8 cellular contexts compared by ENCODE assay signal in the genomic region with DNA sequence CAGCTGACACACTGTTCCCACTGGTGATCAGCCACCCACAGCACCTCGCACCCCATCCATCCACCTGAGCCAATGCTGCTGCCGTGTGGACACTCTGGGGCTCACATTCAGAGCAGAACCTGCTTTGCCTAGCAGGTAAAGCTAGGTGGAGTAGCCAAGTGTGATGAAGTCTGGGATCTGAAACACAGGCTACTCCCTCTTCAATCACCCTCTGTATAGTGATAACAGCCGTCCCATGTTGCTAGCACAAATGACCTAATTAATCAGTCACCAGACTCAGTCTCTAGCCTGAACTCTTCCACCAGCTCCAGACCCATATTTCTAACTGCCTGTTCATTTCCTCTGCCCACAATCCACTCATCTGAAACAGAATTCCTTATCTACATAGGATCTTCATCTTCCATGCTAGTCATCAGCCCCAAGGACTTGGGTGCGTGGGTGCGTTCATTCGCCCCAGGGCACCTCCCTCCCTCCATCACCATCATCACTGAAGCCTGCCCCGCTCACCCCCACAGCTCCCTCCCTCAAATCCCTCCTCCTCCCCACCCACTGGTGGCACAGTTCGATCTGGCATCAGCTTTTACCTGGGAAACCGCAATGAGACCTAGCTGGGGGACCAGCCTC. TPM values are rescaled to one million over a fixed set of nuclear protein-coding genes. Genes with fewer than 3 reads are reported as not detected.
DNase-seq lines count a peak whose midpoint lies in the region; ATAC-seq, FAIRE-seq and TF ChIP-seq lines count a peak whose summit lies in the region.

No MANE protein-coding gene starts in this region.

- no peaks in the 10 kb centered on the region for H3K9me3 Mint-ChIP-seq in CD8-positive, alpha-beta memory T cell
- no peaks in the 10 kb centered on the region for H3K9me3 Mint-ChIP-seq in astrocyte (ENCODE audit: unreplicated experiment)

- peak; percentile 22 to 29 for ATAC-seq in lower lobe of right lung

- in situ Hi-C loops in HAP-1 (cut with MboI; ENCODE audit: low sequenced_read_pairs) = no loop called here

- H3K4me2 ChIP-seq in astrocyte (ENCODE audit: low read length) = no peak overlapping the region

- no peaks in the 10 kb centered on the region for H3K9me3 ChIP-seq in CD8-positive, alpha-beta memory T cell (ENCODE audit: low read length)
- H3K9me3 ChIP-seq in astrocyte (ENCODE audit: insufficient read depth, low read depth, low read length) = no peaks in the 10 kb centered on the region
- H3K9me3 ChIP-seq in lower lobe of right lung = no peaks in the 10 kb centered on the region
- no peaks in the 10 kb centered on the region for H3K9me3 ChIP-seq in spleen
- H3K9me3 ChIP-seq in HAP-1 = no peaks in the 10 kb centered on the region

- peaks cover 50% of the 10 kb centered on the region for H3K4me1 ChIP-seq in CD8-positive, alpha-beta memory T cell (ENCODE audit: insufficient read depth, low read length)
- H3K4me1 ChIP-seq in astrocyte (ENCODE audit: insufficient read depth, low read length) (peaks cover 19% of the 10 kb centered on the region), lower lobe of right lung (peaks cover 70% of the 10 kb centered on the region), spleen (peaks cover 35 to 100% (median 80%) of the 10 kb centered on the region in 6 donors), HAP-1 (peaks cover 10% of the 10 kb centered on the region)

- POLR2A ChIA-PET in CD8-positive, alpha-beta memory T cell (lab: Charles Lee) = no interaction called here

- TF ChIP-seq CTCF in astrocyte (IDR thresholded peaks at IDR 0.05; ENCODE audit: insufficient read depth, low read depth, low read length) (no peak), lower lobe of right lung (IDR thresholded peaks at IDR 0.05) (no peak), spleen (IDR thresholded peaks at IDR 0.05 in 8 of 11, conservative IDR thresholded peaks at IDR 0.05 in 3 of 11) (no peak), foreskin fibroblast (IDR thresholded peaks at IDR 0.05; ENCODE audit: low read depth, low read length) (no peak)

- H4K20me1 ChIP-seq in astrocyte (ENCODE audit: insufficient read depth, low read length) = peaks cover 89% of the 10 kb centered on the region

- 70 to 88% (median 83%) methylated on average over 9 of the region's 9 CpGs for WGBS in spleen, 5 donors

- H3K79me2 ChIP-seq in astrocyte (ENCODE audit: insufficient read depth, low read length) = peaks cover 93% of the 10 kb centered on the region

- H3K27ac ChIP-seq in CD8-positive, alpha-beta memory T cell (ENCODE audit: low read depth, low read length) = no peak overlapping the region
- no peak overlapping the region for H3K27ac ChIP-seq in astrocyte (ENCODE audit: low read depth, low read length)
- no peak overlapping the region for H3K27ac ChIP-seq in lower lobe of right lung
- no peak overlapping the region for H3K27ac ChIP-seq in spleen

- CTCF ChIA-PET in CD8-positive, alpha-beta memory T cell (lab: Charles Lee) = no interaction called here

- no peak overlapping the region for H3K9ac ChIP-seq in astrocyte (ENCODE audit: low read length)

- H3K36me3 ChIP-seq in CD8-positive, alpha-beta memory T cell (ENCODE audit: insufficient read depth, low read length) = no peaks in the 10 kb centered on the region
- no peaks in the 10 kb centered on the region for H3K36me3 ChIP-seq in astrocyte (ENCODE audit: insufficient read depth, low read length)
- no peaks in the 10 kb centered on the region for H3K36me3 ChIP-seq in lower lobe of right lung
- peaks cover 0 to 8% (median 0%) of the 10 kb centered on the region in 6 donors for H3K36me3 ChIP-seq in spleen
- peaks cover 3% of the 10 kb centered on the region; the same call in 1 of the 2 replicates for H3K36me3 ChIP-seq in HAP-1 (replicated peaks)

- peak overlapping the region; percentile 9 to 89 (median 68) for H3K27ac Mint-ChIP-seq in CD8-positive, alpha-beta memory T cell
- H3K27ac Mint-ChIP-seq in astrocyte (ENCODE audit: unreplicated experiment) = peak overlapping the region; percentile 64

- no peak overlapping the region for H3K4me3 ChIP-seq in CD8-positive, alpha-beta memory T cell (ENCODE audit: low read length)
- no peak overlapping the region for H3K4me3 ChIP-seq in astrocyte (ENCODE audit: insufficient read depth, low read depth, low read length)
- no peak overlapping the region for H3K4me3 ChIP-seq in lower lobe of right lung
- H3K4me3 ChIP-seq in spleen = no peak overlapping the region
- H3K4me3 ChIP-seq in HAP-1 = no peak overlapping the region
- H3K4me3 ChIP-seq in foreskin fibroblast (ENCODE audit: low read depth in 1 of 2, low read length in 2 of 2) = no peak overlapping the region

- FAIRE-seq in astrocyte (lab: Jason Lieb, UNC) = no peak

- H3K36me3 Mint-ChIP-seq in CD8-positive, alpha-beta memory T cell = peaks cover 0 to 27% (median 0%) of the 10 kb centered on the region in 3 donors
- peaks cover 3% of the 10 kb centered on the region for H3K36me3 Mint-ChIP-seq in astrocyte (ENCODE audit: low read depth, unreplicated experiment)

- intact Hi-C loops in lower lobe of right lung (cut with DNase I) (no loop called here), spleen (cut with DNase I; ENCODE audit: low total_unique reads) (no loop called here)

- no peaks in the 10 kb centered on the region for H3K27me3 Mint-ChIP-seq in CD8-positive, alpha-beta memory T cell
- no peaks in the 10 kb centered on the region for H3K27me3 Mint-ChIP-seq in astrocyte (ENCODE audit: low read depth, unreplicated experiment)

- TF ChIP-seq POLR2A in spleen (IDR thresholded peaks at IDR 0.05) = no peak

- H3K4me1 Mint-ChIP-seq in CD8-positive, alpha-beta memory T cell = peaks cover 76 to 89% (median 86%) of the 10 kb centered on the region in 3 donors
- H3K4me1 Mint-ChIP-seq in astrocyte (ENCODE audit: low read depth, unreplicated experiment) = peaks cover 25% of the 10 kb centered on the region

- peak overlapping the region in 6 of 7 donors; percentile 4 to 74 (median 58) for H3K4me3 Mint-ChIP-seq in CD8-positive, alpha-beta memory T cell
- H3K4me3 Mint-ChIP-seq in astrocyte (ENCODE audit: unreplicated experiment) = no peak overlapping the region

- H3K27me3 ChIP-seq in CD8-positive, alpha-beta memory T cell (ENCODE audit: insufficient read depth, low read length, poor library complexity, severe bottlenecking) = no peaks in the 10 kb centered on the region
- H3K27me3 ChIP-seq in astrocyte (ENCODE audit: insufficient read depth, low read length) (no peaks in the 10 kb centered on the region), lower lobe of right lung (ENCODE audit: low read depth) (no peaks in the 10 kb centered on the region), spleen (replicated peaks in 1 of 7) (no peaks in the 10 kb centered on the region), HAP-1 (ENCODE audit: low read depth) (no peaks in the 10 kb centered on the region)

- DNase-seq in CD8-positive, alpha-beta memory T cell = no peak
- DNase-seq in NCI-H226 = peak; percentile 45
- peak; percentile 65 for DNase-seq in astrocyte (ENCODE audit: low read depth)
- DNase-seq in lower lobe of right lung = no peak
- DNase-seq in spleen = no peak
- no peak for DNase-seq in HAP-1 (ENCODE audit: low spot score in 2 of 2)
- no peak for DNase-seq in hypothalamus (lab: John Stamatoyannopoulos, UW)
- DNase-seq in foreskin fibroblast = no peak

- no peak overlapping the region for H2AFZ ChIP-seq in astrocyte (ENCODE audit: low read depth, low read length)

RNA-seq across cellular contexts. Expression of a gene that starts 19.8 kb away (rescaled TPM):
- 100 to 1,000 TPM; 149 to 150 TPM for total RNA-seq in CD8-positive, alpha-beta memory T cell
- polyA plus RNA-seq in CD8-positive, alpha-beta memory T cell = 63.6 TPM
- total RNA-seq in astrocyte (86.2 and 96.1 TPM in 2 replicates), lower lobe of right lung (94.5 TPM), spleen (100 to 1,000 TPM in 3 of 7 donors, 10 to 100 TPM in 4; 87.5 to 132 (median 99.7) TPM)
- polyA plus RNA-seq in spleen = 10 to 100 TPM; 36.5 to 49.3 (median 47.4) TPM

Comparison
In these comparisons a context has a peak if more than half of its experiments do, and no peak if none do; other contexts are left out.
1. DNase-seq: peak in NCI-H226 (single experiment) and astrocyte (single experiment); none in CD8-positive, alpha-beta memory T cell (0 of 5), lower lobe of right lung (single experiment), spleen (single experiment), HAP-1 (0 of 2), hypothalamus (0 of 51) and foreskin fibroblast (0 of 2).